Comparison of ENCODE assay signal across 22 cellular contexts in genomic region chr4:67638157-67638556, GRCh38.
DNase-seq lines count a peak whose midpoint lies in the region; ATAC-seq and TF ChIP-seq lines count a peak whose summit lies in the region.
"Had no signal": no experiment of that assay in that cellular context is flagged by ENCODE, and none has a peak within 500 bp of the region (broad histone marks: within the 10 kb centered on the region; RNA-seq: fewer than 3 reads in every experiment).

No MANE protein-coding gene starts in this region.

- ATAC-seq in activated B cell treated with CpG ODN at 0.5 μM for 24 hours (ENCODE audit: low read depth): no peak
- ATAC-seq in stimulated activated memory B cell treated with anti-CD40 and anti-IgM and Interleukin-4, amounts not matched to agents 10 μg/mL and 1 μg/mL and 100 μg/mL, for 72 hours: no peak
- ATAC-seq in right cardiac atrium: no peak
- ATAC-seq in HG03469 (IDR thresholded peaks at IDR 0.05; ENCODE audit: unreplicated experiment): no peak
- ATAC-seq: esophagus mucosa, HCT116, Panc1 had no signal

- no peak for DNase-seq in activated T-cell treated with anti-CD3 and anti-CD28 coated beads, Interleukin-2, amount 50 U/mL, for 24 hours
- DNase-seq in activated T-cell treated with anti-CD3 and anti-CD28 coated beads, Interleukin-2, amount 50 U/mL, for 1 hour: no peak
- DNase-seq in KG1 (lab: John Stamatoyannopoulos, UW): peak; percentile 34
- DNase-seq in activated B cell treated with CpG ODN at 0.5 μM for 24 hours: no peak
- DNase-seq in right cardiac atrium: no peak
- no peak for DNase-seq in GM13977 (ENCODE audit: low spot score)
- DNase-seq: effector CD8-positive, alpha-beta T cell; foreskin melanocyte; hypothalamus; islet precursor cell; NCI-H2107; NCI-H446 treated with DMSO at 0.1 percent for 48 hours; uterus had no signal

- no peak for TF ChIP-seq CTCF in activated B cell treated with CpG ODN at 0.5 μM for 24 hours (IDR thresholded peaks at IDR 0.05)
- no peak for TF ChIP-seq CTCF in GM13977 (IDR thresholded peaks at IDR 0.05; ENCODE audit: extremely low read depth, insufficient read depth, missing control alignments)

- no peak overlapping the region for H3K4me3 ChIP-seq in right cardiac atrium (ENCODE audit: low read length)
- H3K4me3 ChIP-seq: BLaER1, prostate gland, SJSA1, suprapubic skin, uterus had no signal

- H3K4me1 ChIP-seq in right cardiac atrium (ENCODE audit: control insufficient read depth, insufficient read depth, low read length): no peaks in the 10 kb centered on the region
- H3K4me1 ChIP-seq: BLaER1, prostate gland, SJSA1, suprapubic skin, uterus had no signal

- intact Hi-C loops in activated B cell treated with CpG ODN at 0.5 μM for 24 hours (cut with micrococcal nuclease) (no loop called here), right cardiac atrium (cut with DNase I) (no loop called here)

- H3K4me1 Mint-ChIP-seq in activated T-cell treated with anti-CD3 and anti-CD28 coated beads, Interleukin-2, amount 50 U/mL, for 24 hours (ENCODE audit: low read depth): peaks cover 3% of the 10 kb centered on the region
- peaks cover 21% of the 10 kb centered on the region for H3K4me1 Mint-ChIP-seq in activated B cell treated with CpG ODN at 0.5 μM for 24 hours
- H3K4me1 Mint-ChIP-seq in stimulated activated memory B cell treated with anti-CD40 and anti-IgM and Interleukin-4, amounts not matched to agents 10 μg/mL and 1 μg/mL and 100 μg/mL, for 72 hours: peaks cover 15% of the 10 kb centered on the region

- POLR2A ChIA-PET in activated B cell treated with CpG ODN at 0.5 μM for 24 hours (lab: Charles Lee): no interaction called here

- 90% methylated on average over 5 of the region's 5 CpGs for WGBS in right cardiac atrium

- peaks cover 75% of the 10 kb centered on the region for H3K36me3 Mint-ChIP-seq in activated T-cell treated with anti-CD3 and anti-CD28 coated beads, Interleukin-2, amount 50 U/mL, for 24 hours (ENCODE audit: low read depth)
- H3K36me3 Mint-ChIP-seq in activated B cell treated with CpG ODN at 0.5 μM for 24 hours (ENCODE audit: low read depth): peaks cover 64% of the 10 kb centered on the region
- peaks cover 60% of the 10 kb centered on the region for H3K36me3 Mint-ChIP-seq in stimulated activated memory B cell treated with anti-CD40 and anti-IgM and Interleukin-4, amounts not matched to agents 10 μg/mL and 1 μg/mL and 100 μg/mL, for 72 hours

- no peaks in the 10 kb centered on the region for H3K9me3 Mint-ChIP-seq in activated T-cell treated with anti-CD3 and anti-CD28 coated beads, Interleukin-2, amount 50 U/mL, for 24 hours
- H3K9me3 Mint-ChIP-seq in activated B cell treated with CpG ODN at 0.5 μM for 24 hours: no peaks in the 10 kb centered on the region
- no peaks in the 10 kb centered on the region for H3K9me3 Mint-ChIP-seq in stimulated activated memory B cell treated with anti-CD40 and anti-IgM and Interleukin-4, amounts not matched to agents 10 μg/mL and 1 μg/mL and 100 μg/mL, for 72 hours

- H3K27ac ChIP-seq in right cardiac atrium (ENCODE audit: low read length): no peak overlapping the region
- H3K27ac ChIP-seq: BLaER1, prostate gland, SJSA1, suprapubic skin, uterus had no signal

- CTCF ChIA-PET in activated B cell treated with CpG ODN at 0.5 μM for 24 hours (lab: Charles Lee): interaction anchor here (1.2 kb wide), 1 partner anchor 89 kb away, joined by 3 read pairs; no protein-coding TSS in a partner anchor

- H3K27ac Mint-ChIP-seq in activated T-cell treated with anti-CD3 and anti-CD28 coated beads, Interleukin-2, amount 50 U/mL, for 24 hours: peak overlapping the region; percentile 48
- H3K27ac Mint-ChIP-seq in activated B cell treated with CpG ODN at 0.5 μM for 24 hours: peak overlapping the region; percentile 1
- peak overlapping the region; percentile 53 for H3K27ac Mint-ChIP-seq in stimulated activated memory B cell treated with anti-CD40 and anti-IgM and Interleukin-4, amounts not matched to agents 10 μg/mL and 1 μg/mL and 100 μg/mL, for 72 hours

- in situ Hi-C loops in GM13977 (cut with MboI; ENCODE audit: low pct_unique_long_range_greater_than_20kb, low sequenced_read_pairs, unreplicated experiment): no loop called here

- no peaks in the 10 kb centered on the region for H3K9me3 ChIP-seq in right cardiac atrium (ENCODE audit: control insufficient read depth, low read length)
- H3K9me3 ChIP-seq: prostate gland, SJSA1, suprapubic skin, uterus had no signal

- H3K27me3 Mint-ChIP-seq in activated T-cell treated with anti-CD3 and anti-CD28 coated beads, Interleukin-2, amount 50 U/mL, for 24 hours: no peaks in the 10 kb centered on the region
- H3K27me3 Mint-ChIP-seq in activated B cell treated with CpG ODN at 0.5 μM for 24 hours: no peaks in the 10 kb centered on the region
- H3K27me3 Mint-ChIP-seq in stimulated activated memory B cell treated with anti-CD40 and anti-IgM and Interleukin-4, amounts not matched to agents 10 μg/mL and 1 μg/mL and 100 μg/mL, for 72 hours: no peaks in the 10 kb centered on the region

- no peaks in the 10 kb centered on the region for H3K27me3 ChIP-seq in right cardiac atrium (ENCODE audit: control insufficient read depth, insufficient read depth)
- H3K27me3 ChIP-seq: BLaER1, SJSA1, suprapubic skin, uterus had no signal

- no peak overlapping the region for H3K4me3 Mint-ChIP-seq in activated T-cell treated with anti-CD3 and anti-CD28 coated beads, Interleukin-2, amount 50 U/mL, for 24 hours
- no peak overlapping the region for H3K4me3 Mint-ChIP-seq in activated B cell treated with CpG ODN at 0.5 μM for 24 hours
- no peak overlapping the region for H3K4me3 Mint-ChIP-seq in stimulated activated memory B cell treated with anti-CD40 and anti-IgM and Interleukin-4, amounts not matched to agents 10 μg/mL and 1 μg/mL and 100 μg/mL, for 72 hours

Comparison
In these comparisons a context has a peak if more than half of its experiments do, and no peak if none do; other contexts are left out.
1. H3K27ac Mint-ChIP-seq: peak in every context shown above with its lines; median percentile 53 in stimulated activated memory B cell treated with anti-CD40 and anti-IgM and Interleukin-4, amounts not matched to agents 10 μg/mL and 1 μg/mL and 100 μg/mL, for 72 hours; 48 in activated T-cell treated with anti-CD3 and anti-CD28 coated beads, Interleukin-2, amount 50 U/mL, for 24 hours; 1 in activated B cell treated with CpG ODN at 0.5 μM for 24 hours.